Comparison of ENCODE assay signal across 19 cellular contexts in the genomic region with DNA sequence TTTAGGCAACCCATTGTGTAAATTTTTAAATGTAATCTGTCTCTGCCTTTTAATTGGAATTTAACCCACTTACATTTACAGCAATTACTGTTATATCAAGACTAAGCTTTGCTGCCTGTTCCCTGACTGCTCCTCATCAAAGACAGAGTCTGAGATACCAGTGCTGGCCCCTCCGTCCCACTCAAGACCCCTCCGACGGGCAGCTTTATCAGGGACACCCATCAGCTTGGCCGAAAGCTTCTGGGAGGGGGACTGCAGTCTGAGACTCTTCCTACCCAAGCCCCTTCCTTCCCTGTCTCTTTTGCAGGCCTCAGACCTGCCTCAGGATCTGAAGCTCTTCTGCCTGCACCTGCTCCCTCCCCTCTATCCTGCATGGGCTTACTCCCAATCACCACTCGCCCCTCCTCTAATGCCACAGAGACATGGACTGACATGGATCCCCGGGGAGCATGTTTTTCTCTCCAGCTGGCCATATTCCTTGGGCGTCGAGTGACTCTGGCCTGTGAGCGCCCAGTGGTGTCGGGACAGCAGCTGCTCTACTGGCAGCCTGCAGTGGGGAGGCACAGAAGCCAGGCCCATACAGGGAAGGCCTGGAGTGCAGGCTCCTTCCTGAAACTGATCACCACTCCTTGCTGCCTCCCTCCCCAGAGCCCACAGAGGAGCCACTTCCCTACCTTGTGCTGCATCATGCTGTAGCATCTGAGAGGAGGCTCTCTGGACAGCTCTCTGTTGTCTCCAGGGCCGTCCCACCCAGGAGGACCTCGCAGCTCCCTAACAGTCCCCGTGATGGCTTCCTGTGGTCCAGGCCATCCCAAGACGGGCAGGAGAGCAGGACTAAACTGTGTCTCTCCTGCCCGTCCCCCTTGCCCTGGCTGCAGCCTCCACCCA. TPM values are rescaled to one million over a fixed set of nuclear protein-coding genes. Genes with fewer than 3 reads are reported as not detected.
DNase-seq lines count a peak whose midpoint lies in the region; ATAC-seq and TF ChIP-seq lines count a peak whose summit lies in the region.
"Had no signal": no experiment of that assay in that cellular context is flagged by ENCODE, and none has a peak within 500 bp of the region (broad histone marks: within the 10 kb centered on the region; RNA-seq: fewer than 3 reads in every experiment).

No MANE protein-coding gene starts in this region.

- TF ChIP-seq CTCF in glutamatergic neuron (IDR thresholded peaks at IDR 0.05; ENCODE audit: partially characterized antibody, unreplicated experiment) = no peak

- H3K4me1 Mint-ChIP-seq in glutamatergic neuron (ENCODE audit: low read depth, unreplicated experiment) = peaks cover 14% of the 10 kb centered on the region
- H3K4me1 Mint-ChIP-seq: CD14-positive monocyte had no signal

- peak overlapping the region; percentile 82 for H3K27ac Mint-ChIP-seq in glutamatergic neuron (ENCODE audit: unreplicated experiment)
- H3K27ac Mint-ChIP-seq in activated naive CD4-positive, alpha-beta T cell treated with anti-CD3 and anti-CD28 coated beads, Interleukin-2, amount 50 U/mL, for 72 hours = peak overlapping the region in 1 of 2 donors; percentile 4

- H3K27me3 Mint-ChIP-seq in glutamatergic neuron (ENCODE audit: unreplicated experiment) = peaks cover 21% of the 10 kb centered on the region

- ATAC-seq in activated naive CD4-positive, alpha-beta T cell treated with anti-CD3 and anti-CD28 coated beads, Interleukin-2, amount 50 U/mL, for 72 hours = no peak
- no peak for ATAC-seq in GM19324 (IDR thresholded peaks at IDR 0.05; ENCODE audit: low FRiP score, unreplicated experiment)

- DNase-seq in activated CD8-positive, alpha-beta memory T cell treated with anti-CD3 and anti-CD28 coated beads, Interleukin-2, amount 50 U/mL, for 48 hours = peak; percentile 30
- no peak for DNase-seq in activated CD8-positive, alpha-beta memory T cell treated with anti-CD3 and anti-CD28 coated beads for 24 hours
- peak; percentile 11 for DNase-seq in NCI-H69 (lab: John Stamatoyannopoulos, UW)
- no peak for DNase-seq in glutamatergic neuron
- DNase-seq in substantia nigra (lab: John Stamatoyannopoulos, UW) = no peak
- no peak for DNase-seq in activated naive CD4-positive, alpha-beta T cell treated with anti-CD3 and anti-CD28 coated beads, Interleukin-2, amount 50 U/mL, for 72 hours (ENCODE audit: low spot score in 2 of 2)
- DNase-seq in OCI-M2 (lab: John Stamatoyannopoulos, UW; ENCODE audit: unreplicated experiment) = no peak
- DNase-seq: AML-193; COR-L47; H7; Karpas-422; MG63; NCI-H1092 treated with DMSO at 0.1 percent for 48 hours; NCI-H187 treated with DMSO at 0.1 percent for 48 hours; NCI-H2227 treated with DMSO at 0.1 percent for 48 hours; NK-92 treated with Interleukin-12 subunit alpha and Interleukin-12 subunit beta, amount 100 ng/mL, for 24 hours had no signal

- H3K36me3 Mint-ChIP-seq in glutamatergic neuron (ENCODE audit: unreplicated experiment) = peaks cover 8% of the 10 kb centered on the region
- H3K36me3 Mint-ChIP-seq in activated naive CD4-positive, alpha-beta T cell treated with anti-CD3 and anti-CD28 coated beads, Interleukin-2, amount 50 U/mL, for 72 hours = peaks cover 6 to 12% of the 10 kb centered on the region in 2 donors
- H3K36me3 Mint-ChIP-seq: CD14-positive monocyte had no signal

- H3K9me3 Mint-ChIP-seq in glutamatergic neuron (ENCODE audit: unreplicated experiment) = peaks cover 5% of the 10 kb centered on the region
- H3K9me3 Mint-ChIP-seq in activated naive CD4-positive, alpha-beta T cell treated with anti-CD3 and anti-CD28 coated beads, Interleukin-2, amount 50 U/mL, for 72 hours = no peaks in the 10 kb centered on the region

- peak overlapping the region; percentile 51 for H3K27ac ChIP-seq in substantia nigra (ENCODE audit: low read depth, low read length, poor library complexity, severe bottlenecking)

- peak overlapping the region; percentile 49 for H3K4me3 Mint-ChIP-seq in glutamatergic neuron (ENCODE audit: unreplicated experiment)

RNA-seq across cellular contexts. Expression of a gene that starts 3.7 kb away (rescaled TPM):
- total RNA-seq in glutamatergic neuron (ENCODE audit: unreplicated experiment) = 439 TPM
- total RNA-seq in activated naive CD4-positive, alpha-beta T cell treated with anti-CD3 and anti-CD28 coated beads, Interleukin-2, amount 50 U/mL, for 72 hours = 1 to 10 TPM; 2.1 to 6.6 TPM
- total RNA-seq: OCI-LY7 had no signal

RNA-seq across cellular contexts. Expression of a gene that starts 44.9 kb away (rescaled TPM):
- not detected for total RNA-seq in glutamatergic neuron (ENCODE audit: unreplicated experiment)
- not detected for total RNA-seq in activated naive CD4-positive, alpha-beta T cell treated with anti-CD3 and anti-CD28 coated beads, Interleukin-2, amount 50 U/mL, for 72 hours
- total RNA-seq: H7, OCI-LY7 had no signal

Comparison
In these comparisons a context has a peak if more than half of its experiments do, and no peak if none do; other contexts are left out.
1. DNase-seq: peak in activated CD8-positive, alpha-beta memory T cell treated with anti-CD3 and anti-CD28 coated beads, Interleukin-2, amount 50 U/mL, for 48 hours (single experiment) and NCI-H69 (single experiment); none in activated CD8-positive, alpha-beta memory T cell treated with anti-CD3 and anti-CD28 coated beads for 24 hours (single experiment), glutamatergic neuron (single experiment), substantia nigra (0 of 49), activated naive CD4-positive, alpha-beta T cell treated with anti-CD3 and anti-CD28 coated beads, Interleukin-2, amount 50 U/mL, for 72 hours (0 of 2) and OCI-M2 (single experiment).
2. RNA of a gene that starts 3.7 kb away (total RNA-seq): 439 TPM in glutamatergic neuron (single experiment); 2.1 to 6.6 TPM in activated naive CD4-positive, alpha-beta T cell treated with anti-CD3 and anti-CD28 coated beads, Interleukin-2, amount 50 U/mL, for 72 hours; every median in the first group is over 10 times any median in the second.